Comparison of ENCODE assay signal across 8 cellular contexts in the genomic region with DNA sequence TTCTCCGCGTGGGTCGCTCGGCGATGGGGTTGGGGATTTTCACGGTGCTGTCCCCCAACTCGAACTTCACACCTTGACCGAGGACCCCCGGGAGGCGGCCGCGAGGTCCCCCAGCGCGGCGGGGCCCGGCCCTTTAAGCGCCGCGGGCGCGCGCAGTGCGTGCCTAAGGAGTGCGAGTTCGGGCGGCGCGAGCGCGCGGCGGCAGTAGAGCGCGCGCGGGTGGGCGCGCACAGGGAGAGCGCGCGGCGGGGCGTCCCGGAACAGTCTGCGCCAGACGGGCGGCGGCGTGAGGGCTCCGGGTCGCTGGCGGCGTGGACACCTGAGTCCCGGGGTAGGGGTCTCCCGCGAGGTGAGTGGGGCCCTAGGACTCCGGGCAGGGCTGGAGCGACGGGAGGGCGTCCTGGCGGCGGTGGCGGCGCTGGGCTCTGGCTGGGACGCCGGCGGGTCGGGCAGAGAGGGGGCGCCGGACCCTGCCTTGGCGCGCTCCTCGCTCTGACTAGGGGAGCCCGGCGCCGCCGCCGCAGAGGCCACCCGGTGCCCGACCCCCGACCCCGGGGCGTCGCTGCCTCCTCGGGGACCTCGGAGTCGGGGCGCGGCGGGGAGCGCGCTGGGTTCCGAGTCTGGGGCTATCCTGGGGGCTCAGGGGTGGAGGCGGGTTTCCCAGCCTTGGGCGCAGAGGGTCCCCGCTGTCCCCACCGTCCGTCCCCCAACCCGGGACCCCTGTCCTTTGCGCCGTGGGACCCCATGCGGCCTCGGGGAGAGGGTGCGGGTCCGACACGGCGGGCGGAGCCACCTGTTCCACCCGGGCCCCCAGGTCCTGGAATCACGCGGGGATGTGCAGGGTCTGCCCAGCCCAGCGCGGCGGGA. TPM values are rescaled to one million over a fixed set of nuclear protein-coding genes. Genes with fewer than 3 reads are reported as not detected.
A peak's percentile ranks its signal among the peaks of the same experiment; 100 is the strongest.
DNase-seq lines count a peak whose midpoint lies in the region; ATAC-seq and TF ChIP-seq lines count a peak whose summit lies in the region.

A gene with protein sequence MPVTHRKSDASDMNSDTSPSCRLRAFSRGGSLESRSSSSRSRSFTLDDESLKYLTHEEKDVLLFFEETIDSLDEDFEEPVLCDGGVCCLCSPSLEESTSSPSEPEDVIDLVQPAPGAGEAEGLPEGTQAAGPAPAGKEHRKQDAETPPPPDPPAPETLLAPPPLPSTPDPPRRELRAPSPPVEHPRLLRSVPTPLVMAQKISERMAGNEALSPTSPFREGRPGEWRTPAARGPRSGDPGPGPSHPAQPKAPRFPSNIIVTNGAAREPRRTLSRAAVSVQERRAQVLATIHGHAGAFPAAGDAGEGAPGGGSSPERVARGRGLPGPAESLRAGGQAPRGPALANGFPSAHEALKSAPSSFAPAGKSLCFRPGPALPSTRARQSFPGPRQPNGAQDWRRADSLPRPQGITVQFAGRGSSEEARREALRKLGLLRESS (plus strand): TSS at position 235 of the 867 bp plus-strand sequence. CDS start 28,722 bp downstream, outside the sequence.

- H3F3A ChIP-seq in MM.1S (ENCODE audit: insufficient read depth, low read length) = no peaks in the 10 kb centered on the region

- H3K9me3 Mint-ChIP-seq in activated CD4-positive, alpha-beta memory T cell treated with anti-CD3 and anti-CD28 coated beads, Interleukin-2, amount 10 ng/mL, durations not matched to agents 7 days and 5 days = no peaks in the 10 kb centered on the region
- peaks cover 0 to 1% (median 0%) of the 10 kb centered on the region in 7 donors for H3K9me3 Mint-ChIP-seq in naive B cell

- H3K4me1 ChIP-seq in transverse colon (peaks cover 0 to 22% (median 5%) of the 10 kb centered on the region in 4 donors), MM.1S (ENCODE audit: low read length) (no peaks in the 10 kb centered on the region)

- peaks cover 8% of the 10 kb centered on the region for H3K4me1 Mint-ChIP-seq in activated CD4-positive, alpha-beta memory T cell treated with anti-CD3 and anti-CD28 coated beads, Interleukin-2, amount 10 ng/mL, durations not matched to agents 7 days and 5 days
- H3K4me1 Mint-ChIP-seq in naive B cell = peaks cover 6 to 13% (median 6%) of the 10 kb centered on the region in 3 donors

- TF ChIP-seq POLR2A in erythroblast (IDR thresholded peaks at IDR 0.05; ENCODE audit: low read length) = peak; percentile 66
- peak; percentile 69 for TF ChIP-seq POLR2A in transverse colon (IDR thresholded peaks at IDR 0.05)

- no peak within 1 kb of the TSS for H3K9ac ChIP-seq in MM.1S (ENCODE audit: low read length)

- H3K79me2 ChIP-seq in MM.1S (ENCODE audit: low read length) = no peaks in the 10 kb centered on the region

- H2AFZ ChIP-seq in MM.1S (ENCODE audit: low read length) = no peak within 1 kb of the TSS

- no peak within 1 kb of the TSS for H3K27ac Mint-ChIP-seq in activated CD4-positive, alpha-beta memory T cell treated with anti-CD3 and anti-CD28 coated beads, Interleukin-2, amount 10 ng/mL, durations not matched to agents 7 days and 5 days
- no peak within 1 kb of the TSS for H3K27ac Mint-ChIP-seq in naive B cell

- peaks cover 28% of the 10 kb centered on the region for H3K27me3 ChIP-seq in transverse colon
- H3K27me3 ChIP-seq in MM.1S (replicated peaks; ENCODE audit: insufficient read depth, low read length) = peaks cover 25% of the 10 kb centered on the region

- TF ChIP-seq CTCF in transverse colon (IDR thresholded peaks at IDR 0.05) = no peak
- TF ChIP-seq CTCF in MM.1S (IDR thresholded peaks at IDR 0.05; ENCODE audit: low read length) = no peak

- WGBS in transverse colon (ENCODE audit: low coverage in 1 of 2), 2 donors = 1% methylated on average over 29 of the region's 114 CpGs; no CpG with 5 or more reads in 1 of the 2 donors

- H3K27ac ChIP-seq in transverse colon (peak within 1 kb of the TSS; percentile 55 to 81 (median 80)), MM.1S (ENCODE audit: low read length) (no peak within 1 kb of the TSS)

- H3K27me3 Mint-ChIP-seq in activated CD4-positive, alpha-beta memory T cell treated with anti-CD3 and anti-CD28 coated beads, Interleukin-2, amount 10 ng/mL, durations not matched to agents 7 days and 5 days = peaks cover 50% of the 10 kb centered on the region
- H3K27me3 Mint-ChIP-seq in naive B cell = peaks cover 48 to 54% (median 48%) of the 10 kb centered on the region in 3 donors

- no peaks in the 10 kb centered on the region for H3K9me2 ChIP-seq in MM.1S (replicated peaks; ENCODE audit: insufficient read depth, low read length)

- H3K36me3 ChIP-seq in transverse colon (no peaks in the 10 kb centered on the region), MM.1S (replicated peaks; ENCODE audit: insufficient read depth, low read length) (no peaks in the 10 kb centered on the region)

- H3K9me3 ChIP-seq in transverse colon (no peaks in the 10 kb centered on the region), MM.1S (replicated peaks; ENCODE audit: insufficient read depth, low read length) (no peaks in the 10 kb centered on the region)

- DNase-seq in DMS53 (lab: John Stamatoyannopoulos, UW) = peak; percentile 73
- no peak for DNase-seq in DMS53 treated with DMSO at 0.1 percent for 48 hours (lab: John Stamatoyannopoulos, UW; ENCODE audit: unreplicated experiment)
- peak; percentile 30 for DNase-seq in M059J (ENCODE audit: low read depth)
- DNase-seq in activated CD4-positive, alpha-beta memory T cell treated with anti-CD3 and anti-CD28 coated beads, Interleukin-2, amount 10 ng/mL, durations not matched to agents 7 days and 5 days = peak; percentile 19
- DNase-seq in erythroblast (lab: John Stamatoyannopoulos, UW) = peak; percentile 84 to 85
- peak; percentile 6 for DNase-seq in naive B cell
- DNase-seq in transverse colon = peak; percentile 65
- no peak for DNase-seq in MM.1S

- in situ Hi-C loops in transverse colon (cut with MboI; ENCODE audit: low pct_ligation_motif_present in 1 of 4, low pct_unique_long_range_greater_than_20kb in 1 of 4, low sequenced_read_pairs in 3 of 4) = no loop called here

- H3K4me3 ChIP-seq in transverse colon (peak within 1 kb of the TSS; percentile 70 to 86 (median 78)), MM.1S (ENCODE audit: low read length) (no peak within 1 kb of the TSS)

- peak; percentile 60 to 75 for ATAC-seq in naive B cell (ENCODE audit: low read depth in 2 of 2)

- no peaks in the 10 kb centered on the region for H4K20me1 ChIP-seq in MM.1S (ENCODE audit: insufficient read depth, low read length)

- no peaks in the 10 kb centered on the region for H3K36me3 Mint-ChIP-seq in activated CD4-positive, alpha-beta memory T cell treated with anti-CD3 and anti-CD28 coated beads, Interleukin-2, amount 10 ng/mL, durations not matched to agents 7 days and 5 days (ENCODE audit: low read depth)
- no peaks in the 10 kb centered on the region for H3K36me3 Mint-ChIP-seq in naive B cell

- intact Hi-C loops in transverse colon (cut with DNase I; ENCODE audit: low total_unique reads) = no loop called here

- CTCF ChIA-PET in activated CD4-positive, alpha-beta memory T cell treated with anti-CD3 and anti-CD28 coated beads, Interleukin-2, amount 10 ng/mL, durations not matched to agents 7 days and 5 days (lab: Charles Lee) = no interaction called here

- no peak within 1 kb of the TSS for H3K4me2 ChIP-seq in MM.1S (ENCODE audit: low read depth, low read length)

- POLR2A ChIA-PET in activated CD4-positive, alpha-beta memory T cell treated with anti-CD3 and anti-CD28 coated beads, Interleukin-2, amount 10 ng/mL, durations not matched to agents 7 days and 5 days (lab: Charles Lee) = no interaction called here

- TF ChIP-seq EP300 in transverse colon (IDR thresholded peaks at IDR 0.05; ENCODE audit: low read depth) = no peak

- H3K4me3 Mint-ChIP-seq in activated CD4-positive, alpha-beta memory T cell treated with anti-CD3 and anti-CD28 coated beads, Interleukin-2, amount 10 ng/mL, durations not matched to agents 7 days and 5 days = peak within 1 kb of the TSS; percentile 53
- H3K4me3 Mint-ChIP-seq in naive B cell = peak within 1 kb of the TSS; percentile 12 to 75 (median 48)

RNA-seq across cellular contexts. Expression of the gene that starts here (rescaled TPM):
- total RNA-seq in M059J (2014; rRNA removed; shearing (Covaris generic)) = 2.1 and 4.7 TPM in 2 replicates
- under 1 TPM; 0.28 to 0.30 TPM for total RNA-seq in activated CD4-positive, alpha-beta memory T cell treated with anti-CD3 and anti-CD28 coated beads, Interleukin-2, amount 10 ng/mL, durations not matched to agents 7 days and 5 days
- under 1 TPM in 2 of 6 donors, not detected in 4; 0.31 to 0.59 TPM for polyA plus RNA-seq in naive B cell (ENCODE audit: low read depth in 6 of 6)
- total RNA-seq in transverse colon = 10 to 100 TPM in 1 of 4 donors, 1 to 10 TPM in 3; 4.2 to 29.2 (median 6.9) TPM

Comparison
In these comparisons a context has a peak if more than half of its experiments do, and no peak if none do; other contexts are left out.
1. DNase-seq: peak in DMS53 (single experiment), M059J (single experiment), erythroblast (2 of 2) and transverse colon (single experiment); none in DMS53 treated with DMSO at 0.1 percent for 48 hours (single experiment) and MM.1S (single experiment).
2. Peak in DNase-seq in activated CD4-positive, alpha-beta memory T cell treated with anti-CD3 and anti-CD28 coated beads, Interleukin-2, amount 10 ng/mL, durations not matched to agents 7 days and 5 days; RNA of the gene not detected or under 1 TPM.
3. Peak in DNase-seq and ATAC-seq in naive B cell; RNA of the gene not detected or under 1 TPM.